ENCODE assay signal across 27 cellular contexts in the genomic region with DNA sequence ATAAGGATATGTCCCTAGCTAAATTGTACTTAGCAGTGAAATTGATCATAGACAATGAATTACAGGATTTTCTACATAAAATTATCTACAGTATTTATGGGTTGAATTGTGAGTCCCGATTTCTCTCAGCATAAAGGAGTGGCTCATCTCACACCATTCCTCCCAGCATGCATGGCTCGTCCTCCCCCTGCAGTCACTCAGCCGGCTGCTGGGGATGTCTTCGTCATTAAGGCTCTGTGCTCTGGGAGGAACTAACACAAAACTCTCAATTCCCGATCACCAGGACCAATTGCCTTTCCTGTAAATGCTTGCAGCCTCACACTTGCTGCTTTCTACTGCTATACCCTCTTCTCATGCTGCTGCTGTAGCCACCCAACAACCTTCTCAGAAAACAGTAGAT.
DNase-seq lines count a peak whose midpoint lies in the region; ATAC-seq, FAIRE-seq and TF ChIP-seq lines count a peak whose summit lies in the region.
"Had no signal": no experiment of that assay in that cellular context is flagged by ENCODE, and none has a peak within 500 bp of the region (broad histone marks: within the 10 kb centered on the region; RNA-seq: fewer than 3 reads in every experiment).

No MANE protein-coding gene starts in this region.

- FAIRE-seq in D721Med (lab: Jason Lieb, UNC), result peak; percentile 93
- FAIRE-seq: GM12892, K562 had no signal

- H3K4me1 Mint-ChIP-seq in dendritic cell treated with granulocyte-macrophage colony-stimulating factor and Interleukin-4, amounts not matched to agents 40 ng/mL and 50 ng/mL, for 4 days (ENCODE audit: low read depth), result peaks cover 39% of the 10 kb centered on the region
- H3K4me1 Mint-ChIP-seq in activated T-helper 1 cell treated with anti-CD3 and anti-CD28 coated beads, Interleukin-12 subunit alpha, Interleukin-12 subunit beta, Interleukin-2, Interleukin-4 antibody, amounts not matched to agents 30 ng/mL and 10 ng/mL and 1 ng/mL, durations not matched to agents 14 hours and 24 hours and 36 hours (ENCODE audit: low read depth), result no peaks in the 10 kb centered on the region
- H3K4me1 Mint-ChIP-seq: CD8-positive, alpha-beta memory T cell had no signal

- no peak overlapping the region for H2AK9ac ChIP-seq in IMR-90 (replicated peaks; ENCODE audit: low read depth, low read length, poor library complexity)

- dilution Hi-C loops in IMR-90 (cut with HindIII; ENCODE audit: low sequenced_read_pairs, unreplicated experiment), result no loop called here

- in situ Hi-C loops in IMR-90 (cut with MboI; ENCODE audit: low sequenced_read_pairs), result no loop called here

- no peaks in the 10 kb centered on the region for H3K9me1 ChIP-seq in IMR-90 (ENCODE audit: insufficient read depth, low read length)

- no CpG with 5 or more reads among the region's 5 CpGs for WGBS in IMR-90 (ENCODE audit: extremely low coverage in 2 of 2, insufficient read length in 1 of 2), 2 experiments

- H3K4me3 ChIP-seq in IMR-90 (ENCODE audit: insufficient read depth, low read depth, low read length) (no peak overlapping the region), osteoblast (ENCODE audit: insufficient read depth, low read length) (no peak overlapping the region)
- H3K4me3 ChIP-seq: K562, MG63, PC-9, SJSA1 had no signal

- H3K79me2 ChIP-seq in osteoblast (ENCODE audit: insufficient read depth, low read length), result no peaks in the 10 kb centered on the region

- no peaks in the 10 kb centered on the region for H3K79me1 ChIP-seq in IMR-90 (ENCODE audit: low read depth in 1 of 2, low read length in 2 of 2)

- TF ChIP-seq RAD21 in IMR-90 (IDR thresholded peaks at IDR 0.05; ENCODE audit: low read length), result no peak

- TF ChIP-seq CTCF in D721Med (IDR thresholded peaks at IDR 0.05; ENCODE audit: insufficient read depth, missing control alignments) (no peak), IMR-90 (conservative IDR thresholded peaks at IDR 0.05; ENCODE audit: low read depth, low read length) (no peak), osteoblast (IDR thresholded peaks at IDR 0.05; ENCODE audit: extremely low read depth, low read depth, low read length) (no peak)

- H3K9me3 ChIP-seq in IMR-90 (ENCODE audit: control insufficient read depth, insufficient read depth, low read length) (no peaks in the 10 kb centered on the region), osteoblast (ENCODE audit: low read depth, low read length) (no peaks in the 10 kb centered on the region)
- H3K9me3 ChIP-seq: BE2C, MG63, SJSA1 had no signal

- POLR2A ChIA-PET in IMR-90 (lab: Charles Lee; ENCODE audit: unreplicated experiment), result interaction anchor here (0.6 kb wide), 2 partner anchors 13 to 325 kb away, joined by 3 to 4 read pairs; no protein-coding TSS in a partner anchor

- no peak overlapping the region for H4K91ac ChIP-seq in IMR-90 (ENCODE audit: insufficient read depth, low read depth, low read length)

- H3K4me2 ChIP-seq in IMR-90 (ENCODE audit: low read depth, low read length), result no peak overlapping the region
- no peak overlapping the region for H3K4me2 ChIP-seq in osteoblast (ENCODE audit: insufficient read depth, low read length)
- H3K4me2 ChIP-seq: PC-9 had no signal

- no peak for TF ChIP-seq POLR2A in IMR-90 (IDR thresholded peaks at IDR 0.05; ENCODE audit: low read depth, low read length)

- H4K8ac ChIP-seq in IMR-90 (ENCODE audit: low read depth in 2 of 2, low read length in 2 of 2), result no peak overlapping the region

- no peak overlapping the region for H2BK15ac ChIP-seq in IMR-90 (ENCODE audit: low read depth, low read length)

- H4K20me1 ChIP-seq in IMR-90 (ENCODE audit: insufficient read depth, low read length), result no peaks in the 10 kb centered on the region
- H4K20me1 ChIP-seq in osteoblast (ENCODE audit: insufficient read depth, low read length), result no peaks in the 10 kb centered on the region

- DNase-seq in D721Med (ENCODE audit: insufficient read length, low spot score) (no peak), IMR-90 (no peak), osteoblast (ENCODE audit: insufficient read length, low spot score, missing footprints) (peak; percentile 66), NCI-H146 treated with DMSO at 0.1 percent for 48 hours (lab: John Stamatoyannopoulos, UW; ENCODE audit: unreplicated experiment) (no peak)
- no peak for DNase-seq in activated T-helper 1 cell treated with anti-CD3 and anti-CD28 coated beads, Interleukin-12 subunit alpha, Interleukin-12 subunit beta, Interleukin-2, Interleukin-4 antibody, amounts not matched to agents 30 ng/mL and 10 ng/mL and 1 ng/mL, durations not matched to agents 14 hours and 24 hours and 36 hours (ENCODE audit: low spot score)
- DNase-seq in stimulated activated CD4-positive, alpha-beta T cell treated with anti-CD3 and anti-CD28 coated beads, Interleukin-4, amount 100 ng/mL, for 24 hours, result no peak
- DNase-seq: BE2C; CD8-positive, alpha-beta memory T cell; DMS79 treated with DMSO at 0.1 percent for 48 hours; H7; MG63; NCI-H1092; NCI-H1417 treated with DMSO at 0.1 percent for 48 hours; NCI-H187; NCI-H2081 treated with DMSO at 0.1 percent for 48 hours; NCI-H2171; NCI-H446; NCI-H524 treated with DMSO at 0.1 percent for 48 hours; NCI-H774; PC-9; Right ventricle myocardium superior; RPMI8226 had no signal

- H3K4ac ChIP-seq in IMR-90 (ENCODE audit: low read depth, low read length), result no peak overlapping the region

- no peak overlapping the region for H3K9ac ChIP-seq in IMR-90 (ENCODE audit: low read depth, low read length)

- H3K23ac ChIP-seq in IMR-90 (ENCODE audit: low read depth, low read length), result no peak overlapping the region

- H3K18ac ChIP-seq in IMR-90 (ENCODE audit: low read depth, low read length), result no peak overlapping the region

- no peak overlapping the region; the same call in 1 of the 2 replicates for H2AK5ac ChIP-seq in IMR-90 (ENCODE audit: low read depth, low read length)

- H3K27me3 ChIP-seq in IMR-90 (ENCODE audit: control insufficient read depth, insufficient read depth, low read length) (no peaks in the 10 kb centered on the region), osteoblast (ENCODE audit: insufficient read depth, low read length) (no peaks in the 10 kb centered on the region)
- H3K27me3 ChIP-seq: BE2C, MG63, SJSA1 had no signal

- no peak overlapping the region for H2BK120ac ChIP-seq in IMR-90 (ENCODE audit: low read depth, low read length)

- no peaks in the 10 kb centered on the region for H3K36me3 Mint-ChIP-seq in dendritic cell treated with granulocyte-macrophage colony-stimulating factor and Interleukin-4, amounts not matched to agents 40 ng/mL and 50 ng/mL, for 4 days (ENCODE audit: low read depth)
- no peaks in the 10 kb centered on the region for H3K36me3 Mint-ChIP-seq in activated T-helper 1 cell treated with anti-CD3 and anti-CD28 coated beads, Interleukin-12 subunit alpha, Interleukin-12 subunit beta, Interleukin-2, Interleukin-4 antibody, amounts not matched to agents 30 ng/mL and 10 ng/mL and 1 ng/mL, durations not matched to agents 14 hours and 24 hours and 36 hours (ENCODE audit: low read depth)
- H3K36me3 Mint-ChIP-seq: CD14-positive monocyte; CD8-positive, alpha-beta memory T cell had no signal

- H3K9me3 Mint-ChIP-seq in dendritic cell treated with granulocyte-macrophage colony-stimulating factor and Interleukin-4, amounts not matched to agents 40 ng/mL and 50 ng/mL, for 4 days, result no peaks in the 10 kb centered on the region
- no peaks in the 10 kb centered on the region for H3K9me3 Mint-ChIP-seq in activated T-helper 1 cell treated with anti-CD3 and anti-CD28 coated beads, Interleukin-12 subunit alpha, Interleukin-12 subunit beta, Interleukin-2, Interleukin-4 antibody, amounts not matched to agents 30 ng/mL and 10 ng/mL and 1 ng/mL, durations not matched to agents 14 hours and 24 hours and 36 hours
- H3K9me3 Mint-ChIP-seq: CD14-positive monocyte; CD8-positive, alpha-beta memory T cell had no signal

- H3K36me3 ChIP-seq in IMR-90 (ENCODE audit: control insufficient read depth, insufficient read depth, low read length) (no peaks in the 10 kb centered on the region), osteoblast (ENCODE audit: insufficient read depth, low read length) (no peaks in the 10 kb centered on the region)
- H3K36me3 ChIP-seq: BE2C, MG63, SJSA1 had no signal

- CTCF ChIA-PET in IMR-90 (lab: Yijun Ruan, JAX), result interaction anchor here (0.6 kb wide), 1 partner anchor 18 kb away, joined by 5 read pairs; no protein-coding TSS in a partner anchor

- intact Hi-C loops in IMR-90 (cut with micrococcal nuclease), result no loop called here
- intact Hi-C loops in dendritic cell treated with granulocyte-macrophage colony-stimulating factor and Interleukin-4, amounts not matched to agents 40 ng/mL and 50 ng/mL, for 4 days (cut with micrococcal nuclease), result no loop called here
- intact Hi-C loops in activated T-helper 1 cell treated with anti-CD3 and anti-CD28 coated beads, Interleukin-12 subunit alpha, Interleukin-12 subunit beta, Interleukin-2, Interleukin-4 antibody, amounts not matched to agents 30 ng/mL and 10 ng/mL and 1 ng/mL, durations not matched to agents 14 hours and 24 hours and 36 hours (cut with micrococcal nuclease), result no loop called here

- ATAC-seq in IMR-90 (ENCODE audit: low read depth), result no peak
- ATAC-seq: K562 had no signal

- no peak overlapping the region for H2BK20ac ChIP-seq in IMR-90 (ENCODE audit: low read depth, low read length)

- no peak overlapping the region for H3K56ac ChIP-seq in IMR-90 (ENCODE audit: extremely low read depth, insufficient read depth, low read length)

- H3K4me3 Mint-ChIP-seq in dendritic cell treated with granulocyte-macrophage colony-stimulating factor and Interleukin-4, amounts not matched to agents 40 ng/mL and 50 ng/mL, for 4 days, result no peak overlapping the region
- no peak overlapping the region for H3K4me3 Mint-ChIP-seq in activated T-helper 1 cell treated with anti-CD3 and anti-CD28 coated beads, Interleukin-12 subunit alpha, Interleukin-12 subunit beta, Interleukin-2, Interleukin-4 antibody, amounts not matched to agents 30 ng/mL and 10 ng/mL and 1 ng/mL, durations not matched to agents 14 hours and 24 hours and 36 hours
- H3K4me3 Mint-ChIP-seq: CD14-positive monocyte; CD8-positive, alpha-beta memory T cell had no signal

- H2BK5ac ChIP-seq in IMR-90 (ENCODE audit: low read depth, low read length, poor library complexity, severe bottlenecking), result no peak overlapping the region

- H3K27me3 Mint-ChIP-seq in dendritic cell treated with granulocyte-macrophage colony-stimulating factor and Interleukin-4, amounts not matched to agents 40 ng/mL and 50 ng/mL, for 4 days, result no peaks in the 10 kb centered on the region
- peaks cover 10% of the 10 kb centered on the region for H3K27me3 Mint-ChIP-seq in activated T-helper 1 cell treated with anti-CD3 and anti-CD28 coated beads, Interleukin-12 subunit alpha, Interleukin-12 subunit beta, Interleukin-2, Interleukin-4 antibody, amounts not matched to agents 30 ng/mL and 10 ng/mL and 1 ng/mL, durations not matched to agents 14 hours and 24 hours and 36 hours (ENCODE audit: insufficient read depth)

- H3K4me1 ChIP-seq in IMR-90 (ENCODE audit: control insufficient read depth, insufficient read depth, low read length) (peaks cover 2% of the 10 kb centered on the region; the same call in 1 of the 2 replicates), osteoblast (ENCODE audit: insufficient read depth, low read length) (peaks cover 14% of the 10 kb centered on the region)
- H3K4me1 ChIP-seq: BE2C, SJSA1 had no signal

- H4K5ac ChIP-seq in IMR-90 (ENCODE audit: low read depth, low read length), result no peak overlapping the region

- no TSS peak for BruUV-seq in IMR-90 (replicated peaks; lab: Mats Ljungman, UMichigan)

- no peak overlapping the region for H2AFZ ChIP-seq in IMR-90 (replicated peaks; ENCODE audit: low read length, poor library complexity)
- H2AFZ ChIP-seq in osteoblast (ENCODE audit: low read length), result peak overlapping the region; percentile 2
- H2AFZ ChIP-seq: PC-9 had no signal

- H3K27ac ChIP-seq in IMR-90 (ENCODE audit: insufficient read depth, low read length) (no peak overlapping the region), osteoblast (ENCODE audit: low read depth, low read length) (no peak overlapping the region)
- H3K27ac ChIP-seq: PC-9, SJSA1 had no signal

- peak overlapping the region; percentile 25 for H3K27ac Mint-ChIP-seq in dendritic cell treated with granulocyte-macrophage colony-stimulating factor and Interleukin-4, amounts not matched to agents 40 ng/mL and 50 ng/mL, for 4 days
- no peak overlapping the region for H3K27ac Mint-ChIP-seq in activated T-helper 1 cell treated with anti-CD3 and anti-CD28 coated beads, Interleukin-12 subunit alpha, Interleukin-12 subunit beta, Interleukin-2, Interleukin-4 antibody, amounts not matched to agents 30 ng/mL and 10 ng/mL and 1 ng/mL, durations not matched to agents 14 hours and 24 hours and 36 hours
- H3K27ac Mint-ChIP-seq: CD8-positive, alpha-beta memory T cell had no signal

- H3K14ac ChIP-seq in IMR-90 (replicated peaks; ENCODE audit: low read depth, low read length), result no peak overlapping the region
